8 cellular contexts compared by ENCODE assay signal in the genomic region with DNA sequence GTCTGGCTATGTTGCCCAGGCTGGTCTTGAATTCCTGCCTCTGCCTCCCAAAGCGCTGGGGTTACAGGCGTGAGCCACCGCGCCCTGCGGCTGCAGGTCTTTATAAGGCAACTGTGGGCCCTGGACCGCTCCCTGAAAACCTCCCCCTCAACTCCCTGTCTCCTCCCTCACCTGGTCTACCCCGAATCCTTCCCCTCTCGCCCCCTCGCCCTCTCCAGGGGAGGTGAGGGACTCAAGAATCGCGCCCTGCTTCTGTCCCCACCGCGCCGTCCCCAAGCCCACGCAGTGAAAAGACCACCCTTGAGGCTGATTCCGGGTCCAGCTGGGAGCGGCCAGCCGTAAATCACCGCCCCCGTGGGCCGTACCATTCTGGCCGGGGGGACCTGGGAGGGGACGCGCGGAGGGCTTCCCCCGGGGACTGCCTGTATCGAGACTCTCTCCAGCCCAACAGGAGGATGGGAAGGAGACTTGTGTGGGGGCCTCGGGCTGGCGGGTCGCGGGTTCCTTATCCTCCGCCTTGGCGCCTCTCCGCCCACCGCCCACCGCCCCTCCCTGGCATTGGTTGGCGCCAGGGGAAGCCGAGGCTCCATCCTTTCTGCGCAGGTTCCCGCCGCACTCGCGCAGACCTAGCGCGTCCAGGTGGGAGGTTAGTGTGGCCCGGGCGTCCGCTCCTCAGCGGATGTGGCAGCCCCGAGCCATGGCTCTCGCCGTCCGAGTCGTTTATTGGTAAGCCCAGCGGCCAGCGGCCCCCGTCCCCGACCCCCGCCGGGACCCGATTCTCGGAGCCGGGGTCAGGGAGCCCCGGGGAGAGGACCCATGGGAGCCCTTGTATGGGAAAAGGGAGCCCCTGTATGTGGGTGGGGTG. TPM values are rescaled to one million over a fixed set of nuclear protein-coding genes. Genes with fewer than 3 reads are reported as not detected.
DNase-seq lines count a peak whose midpoint lies in the region; ATAC-seq and TF ChIP-seq lines count a peak whose summit lies in the region.

SELENOW (plus strand) TSS at position 615 of the 865 bp plus-strand sequence; CDS start at position 698, 83 bp downstream.

- peak; percentile 71 for ATAC-seq in GM19043 (IDR thresholded peaks at IDR 0.05; ENCODE audit: low read depth, unreplicated experiment)
- peak; percentile 64 for ATAC-seq in HG03469 (IDR thresholded peaks at IDR 0.05; ENCODE audit: unreplicated experiment)
- peak; percentile 95 for ATAC-seq in activated CD8-positive, alpha-beta T cell treated with anti-CD3 and anti-CD28 coated beads, Interleukin-2, amount 10 ng/mL, durations not matched to agents 7 days and 5 days
- peak; percentile 86 for ATAC-seq in lung (ENCODE audit: insufficient read depth, low FRiP score)

- H3K4me1 Mint-ChIP-seq in activated CD8-positive, alpha-beta T cell treated with anti-CD3 and anti-CD28 coated beads, Interleukin-2, amount 10 ng/mL, durations not matched to agents 7 days and 5 days (ENCODE audit: low read depth): peaks cover 30% of the 10 kb centered on the region

- H3K9me3 Mint-ChIP-seq in activated CD8-positive, alpha-beta T cell treated with anti-CD3 and anti-CD28 coated beads, Interleukin-2, amount 10 ng/mL, durations not matched to agents 7 days and 5 days (ENCODE audit: insufficient read depth): no peaks in the 10 kb centered on the region

- H3K36me3 ChIP-seq in ectodermal cell (ENCODE audit: control insufficient read depth, insufficient read depth, low read length): peaks cover 8% of the 10 kb centered on the region
- peaks cover 0 to 20% of the 10 kb centered on the region in 2 donors for H3K36me3 ChIP-seq in lung (ENCODE audit: control insufficient read depth in 2 of 2, insufficient read depth in 2 of 2, low read length in 2 of 2)

- peak within 1 kb of the TSS; percentile 95 for H3K27ac Mint-ChIP-seq in activated CD8-positive, alpha-beta T cell treated with anti-CD3 and anti-CD28 coated beads, Interleukin-2, amount 10 ng/mL, durations not matched to agents 7 days and 5 days

- no peaks in the 10 kb centered on the region for H3K4me1 ChIP-seq in ectodermal cell (ENCODE audit: control insufficient read depth, insufficient read depth, low read length)
- peaks cover 0 to 19% of the 10 kb centered on the region in 2 donors for H3K4me1 ChIP-seq in lung (ENCODE audit: control insufficient read depth in 2 of 2, insufficient read depth in 2 of 2, low read length in 2 of 2)

- H3K4me3 Mint-ChIP-seq in activated CD8-positive, alpha-beta T cell treated with anti-CD3 and anti-CD28 coated beads, Interleukin-2, amount 10 ng/mL, durations not matched to agents 7 days and 5 days: peak within 1 kb of the TSS; percentile 97

- no peak for TF ChIP-seq CTCF in AG04450 (IDR thresholded peaks at IDR 0.05; ENCODE audit: low read depth, low read length)
- no peak for TF ChIP-seq CTCF in lung (IDR thresholded peaks at IDR 0.05; ENCODE audit: control extremely low read depth, extremely low read depth)

- 1% methylated on average over 64 of the region's 64 CpGs for WGBS in ectodermal cell, 2 experiments
- WGBS in lung, 2 donors: 0% methylated on average over 58 to 64 of the region's 64 CpGs

- H3K27me3 ChIP-seq in AG04450 (ENCODE audit: control insufficient read depth, insufficient read depth, low read length): no peaks in the 10 kb centered on the region
- no peaks in the 10 kb centered on the region for H3K27me3 ChIP-seq in ectodermal cell (ENCODE audit: control insufficient read depth, insufficient read depth, low read length, poor library complexity, severe bottlenecking)
- no peaks in the 10 kb centered on the region for H3K27me3 ChIP-seq in lung (ENCODE audit: control insufficient read depth, insufficient read depth)

- POLR2A ChIA-PET in AG04450 (lab: Yijun Ruan, JAX): interaction anchor here (0.6 kb wide), 1 partner anchor 414 kb away, joined by 3 read pairs; no protein-coding TSS in a partner anchor
- POLR2A ChIA-PET in activated CD8-positive, alpha-beta T cell treated with anti-CD3 and anti-CD28 coated beads, Interleukin-2, amount 10 ng/mL, durations not matched to agents 7 days and 5 days (lab: Charles Lee): interaction anchor here (0.6 kb wide), 1 partner anchor 264 kb away, joined by 3 read pairs; no protein-coding TSS in a partner anchor

- CTCF ChIA-PET in AG04450 (lab: Charles Lee): no interaction called here
- CTCF ChIA-PET in activated CD8-positive, alpha-beta T cell treated with anti-CD3 and anti-CD28 coated beads, Interleukin-2, amount 10 ng/mL, durations not matched to agents 7 days and 5 days (lab: Charles Lee): interaction anchor here (0.9 to 1.6 kb wide), 2 partner anchors 10 to 13 kb away, joined by 3 to 5 read pairs; no protein-coding TSS in a partner anchor

- peak within 1 kb of the TSS; percentile 94 for H3K4me3 ChIP-seq in AG04450 (ENCODE audit: low read depth, low read length)
- H3K4me3 ChIP-seq in ectodermal cell (ENCODE audit: insufficient read depth, low read depth, low read length): peak within 1 kb of the TSS; percentile 78
- H3K4me3 ChIP-seq in lung: peak within 1 kb of the TSS; percentile 64

- H3K27me3 Mint-ChIP-seq in activated CD8-positive, alpha-beta T cell treated with anti-CD3 and anti-CD28 coated beads, Interleukin-2, amount 10 ng/mL, durations not matched to agents 7 days and 5 days (ENCODE audit: low read depth): no peaks in the 10 kb centered on the region

- peaks cover 26% of the 10 kb centered on the region for H3K36me3 Mint-ChIP-seq in activated CD8-positive, alpha-beta T cell treated with anti-CD3 and anti-CD28 coated beads, Interleukin-2, amount 10 ng/mL, durations not matched to agents 7 days and 5 days (ENCODE audit: low read depth)

- H3K27ac ChIP-seq in AG04450 (ENCODE audit: low read depth, low read length) (peak within 1 kb of the TSS; percentile 94), ectodermal cell (ENCODE audit: insufficient read depth, low read depth, low read length, poor library complexity, severe bottlenecking) (peak within 1 kb of the TSS; percentile 96), lung (ENCODE audit: low read depth in 1 of 2, low read length in 1 of 2) (peak within 1 kb of the TSS; percentile 97 to 98)

- DNase-seq in AG04450 (ENCODE audit: low read depth, low spot score) (peak; percentile 27), NCI-H748 treated with DMSO at 0.1 percent for 48 hours (lab: John Stamatoyannopoulos, UW) (peak; percentile 84), lung (ENCODE audit: low spot score) (peak; percentile 77)
- peak; percentile 83 for DNase-seq in activated CD8-positive, alpha-beta T cell treated with anti-CD3 and anti-CD28 coated beads, Interleukin-2, amount 10 ng/mL, durations not matched to agents 7 days and 5 days
- peak; percentile 50 to 79 (median 59) for DNase-seq in stimulated activated CD4-positive, alpha-beta T cell treated with anti-CD3 and anti-CD28 coated beads, TNF-alpha, amount 100 ng/mL, for 24 hours (ENCODE audit: low read depth in 3 of 3)

- H3K9me3 ChIP-seq in AG04450 (ENCODE audit: control insufficient read depth, insufficient read depth, low read length) (no peaks in the 10 kb centered on the region; the same call in 1 of the 2 replicates), ectodermal cell (ENCODE audit: control insufficient read depth, low read length) (no peaks in the 10 kb centered on the region), lung (ENCODE audit: control insufficient read depth in 2 of 2, insufficient read depth in 1 of 2, low read length in 1 of 2) (no peaks in the 10 kb centered on the region)

RNA-seq across cellular contexts. Expression of gene SELENOW, which starts in this region (rescaled TPM):
- polyA plus RNA-seq in AG04450 (2011; rRNA removed) (177 and 221 TPM in 2 replicates), lung (100 to 1,000 TPM; 345 to 532 TPM)
- 41.9 and 49.2 TPM in 2 replicates for polyA minus RNA-seq in AG04450 (2011; rRNA and poly(A)+ RNA removed)
- 100 to 1,000 TPM; 132 to 140 TPM for total RNA-seq in activated CD8-positive, alpha-beta T cell treated with anti-CD3 and anti-CD28 coated beads, Interleukin-2, amount 10 ng/mL, durations not matched to agents 7 days and 5 days
- 262 TPM for polyA plus RNA-seq in ectodermal cell (2013, experiment 1 of 4)
- 246 TPM for polyA plus RNA-seq in ectodermal cell (2013, experiment 2 of 4)
- 197 TPM for polyA plus RNA-seq in ectodermal cell (2013, experiment 3 of 4)
- 194 TPM for polyA plus RNA-seq in ectodermal cell (2013, experiment 4 of 4)
- 100 to 1,000 TPM; 104 to 347 TPM for total RNA-seq in lung

Comparison
In these comparisons a context has a peak if more than half of its experiments do, and no peak if none do; other contexts are left out.
1. Peak in every context shown above with its lines: DNase-seq, ATAC-seq, H3K4me3 ChIP-seq and H3K27ac ChIP-seq.
2. DNase-seq: peak in every context shown above with its lines; median percentile 84 in NCI-H748 treated with DMSO at 0.1 percent for 48 hours; 83 in activated CD8-positive, alpha-beta T cell treated with anti-CD3 and anti-CD28 coated beads, Interleukin-2, amount 10 ng/mL, durations not matched to agents 7 days and 5 days; 77 in lung; 59 in stimulated activated CD4-positive, alpha-beta T cell treated with anti-CD3 and anti-CD28 coated beads, TNF-alpha, amount 100 ng/mL, for 24 hours; 27 in AG04450.